3 cellular contexts compared by ENCODE assay signal in the genomic region with DNA sequence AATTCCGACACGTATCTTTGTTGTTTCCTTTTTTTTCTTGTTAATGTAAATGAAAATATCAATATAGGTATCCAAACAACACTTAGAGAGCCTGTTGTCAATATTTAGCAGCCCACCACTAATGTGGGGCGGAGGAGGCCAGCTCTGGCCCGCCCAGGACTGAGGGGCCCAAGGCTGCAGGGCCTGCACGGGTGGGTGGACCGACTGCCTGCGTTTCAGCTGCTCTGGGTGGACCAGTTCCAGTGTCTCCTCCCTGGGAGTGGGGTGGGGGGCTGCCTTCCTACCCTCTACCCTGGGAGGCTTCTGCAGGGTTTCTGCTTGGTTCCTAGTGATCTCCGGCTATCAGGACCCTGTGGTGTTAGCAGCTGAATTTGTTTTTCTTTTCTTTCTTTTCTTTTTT.
TF ChIP-seq lines count a peak whose summit lies in the region.

No MANE protein-coding gene starts in this region.

TF ChIP-seq in SK-N-SH, 30 proteins besides CTCF, POLR2A, EP300 and RAD21:
- TF ChIP-seq, protein P1, sequence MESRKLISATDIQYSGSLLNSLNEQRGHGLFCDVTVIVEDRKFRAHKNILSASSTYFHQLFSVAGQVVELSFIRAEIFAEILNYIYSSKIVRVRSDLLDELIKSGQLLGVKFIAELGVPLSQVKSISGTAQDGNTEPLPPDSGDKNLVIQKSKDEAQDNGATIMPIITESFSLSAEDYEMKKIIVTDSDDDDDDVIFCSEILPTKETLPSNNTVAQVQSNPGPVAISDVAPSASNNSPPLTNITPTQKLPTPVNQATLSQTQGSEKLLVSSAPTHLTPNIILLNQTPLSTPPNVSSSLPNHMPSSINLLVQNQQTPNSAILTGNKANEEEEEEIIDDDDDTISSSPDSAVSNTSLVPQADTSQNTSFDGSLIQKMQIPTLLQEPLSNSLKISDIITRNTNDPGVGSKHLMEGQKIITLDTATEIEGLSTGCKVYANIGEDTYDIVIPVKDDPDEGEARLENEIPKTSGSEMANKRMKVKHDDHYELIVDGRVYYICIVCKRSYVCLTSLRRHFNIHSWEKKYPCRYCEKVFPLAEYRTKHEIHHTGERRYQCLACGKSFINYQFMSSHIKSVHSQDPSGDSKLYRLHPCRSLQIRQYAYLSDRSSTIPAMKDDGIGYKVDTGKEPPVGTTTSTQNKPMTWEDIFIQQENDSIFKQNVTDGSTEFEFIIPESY (IDR thresholded peaks at IDR 0.05; ENCODE audit: borderline replicate concordance, low read depth), result no peak
- no peak for TF ChIP-seq FOSL2 (IDR thresholded peaks at IDR 0.05; ENCODE audit: borderline replicate concordance, low read depth)
- TF ChIP-seq, protein P2, sequence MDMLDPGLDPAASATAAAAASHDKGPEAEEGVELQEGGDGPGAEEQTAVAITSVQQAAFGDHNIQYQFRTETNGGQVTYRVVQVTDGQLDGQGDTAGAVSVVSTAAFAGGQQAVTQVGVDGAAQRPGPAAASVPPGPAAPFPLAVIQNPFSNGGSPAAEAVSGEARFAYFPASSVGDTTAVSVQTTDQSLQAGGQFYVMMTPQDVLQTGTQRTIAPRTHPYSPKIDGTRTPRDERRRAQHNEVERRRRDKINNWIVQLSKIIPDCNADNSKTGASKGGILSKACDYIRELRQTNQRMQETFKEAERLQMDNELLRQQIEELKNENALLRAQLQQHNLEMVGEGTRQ (IDR thresholded peaks at IDR 0.05; ENCODE audit: borderline replicate concordance, low read depth, low read length), result no peak
- TF ChIP-seq NFIC (IDR thresholded peaks at IDR 0.05; ENCODE audit: borderline replicate concordance), result no peak
- no peak for TF ChIP-seq NRF1 (IDR thresholded peaks at IDR 0.05; ENCODE audit: low read depth, low read length)
- TF ChIP-seq EZH2phosphoT487 (IDR thresholded peaks at IDR 0.05; ENCODE audit: borderline replicate concordance, low read depth), result no peak
- TF ChIP-seq GATA2 (CRISPR knock-in tag; IDR thresholded peaks at IDR 0.05), result no peak

TF ChIP-seq in SK-N-SH treated with all-trans-retinoic acid at 6 μM for 48 hours, 23 proteins besides CTCF, POLR2A, EP300 and RAD21:
- no peak for TF ChIP-seq CSRNP3 (CRISPR knock-in tag; IDR thresholded peaks at IDR 0.05)
- no peak for TF ChIP-seq ZFP30 (CRISPR knock-in tag; IDR thresholded peaks at IDR 0.05)
- TF ChIP-seq, protein P3, sequence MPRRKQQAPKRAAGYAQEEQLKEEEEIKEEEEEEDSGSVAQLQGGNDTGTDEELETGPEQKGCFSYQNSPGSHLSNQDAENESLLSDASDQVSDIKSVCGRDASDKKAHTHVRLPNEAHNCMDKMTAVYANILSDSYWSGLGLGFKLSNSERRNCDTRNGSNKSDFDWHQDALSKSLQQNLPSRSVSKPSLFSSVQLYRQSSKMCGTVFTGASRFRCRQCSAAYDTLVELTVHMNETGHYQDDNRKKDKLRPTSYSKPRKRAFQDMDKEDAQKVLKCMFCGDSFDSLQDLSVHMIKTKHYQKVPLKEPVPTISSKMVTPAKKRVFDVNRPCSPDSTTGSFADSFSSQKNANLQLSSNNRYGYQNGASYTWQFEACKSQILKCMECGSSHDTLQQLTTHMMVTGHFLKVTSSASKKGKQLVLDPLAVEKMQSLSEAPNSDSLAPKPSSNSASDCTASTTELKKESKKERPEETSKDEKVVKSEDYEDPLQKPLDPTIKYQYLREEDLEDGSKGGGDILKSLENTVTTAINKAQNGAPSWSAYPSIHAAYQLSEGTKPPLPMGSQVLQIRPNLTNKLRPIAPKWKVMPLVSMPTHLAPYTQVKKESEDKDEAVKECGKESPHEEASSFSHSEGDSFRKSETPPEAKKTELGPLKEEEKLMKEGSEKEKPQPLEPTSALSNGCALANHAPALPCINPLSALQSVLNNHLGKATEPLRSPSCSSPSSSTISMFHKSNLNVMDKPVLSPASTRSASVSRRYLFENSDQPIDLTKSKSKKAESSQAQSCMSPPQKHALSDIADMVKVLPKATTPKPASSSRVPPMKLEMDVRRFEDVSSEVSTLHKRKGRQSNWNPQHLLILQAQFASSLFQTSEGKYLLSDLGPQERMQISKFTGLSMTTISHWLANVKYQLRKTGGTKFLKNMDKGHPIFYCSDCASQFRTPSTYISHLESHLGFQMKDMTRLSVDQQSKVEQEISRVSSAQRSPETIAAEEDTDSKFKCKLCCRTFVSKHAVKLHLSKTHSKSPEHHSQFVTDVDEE (CRISPR knock-in tag; IDR thresholded peaks at IDR 0.05), result no peak
- no peak for TF ChIP-seq OSR1 (CRISPR knock-in tag; IDR thresholded peaks at IDR 0.05)
- TF ChIP-seq TCF4 (CRISPR knock-in tag; IDR thresholded peaks at IDR 0.05; ENCODE audit: borderline replicate concordance), result no peak
- TF ChIP-seq ZC3H10 (CRISPR knock-in tag; IDR thresholded peaks at IDR 0.05), result no peak
- no peak for TF ChIP-seq PPARA (CRISPR knock-in tag; IDR thresholded peaks at IDR 0.05; ENCODE audit: borderline replicate concordance)
- no peak for TF ChIP-seq ZFP3 (CRISPR knock-in tag; IDR thresholded peaks at IDR 0.05)

TF ChIP-seq in A549, 52 proteins besides CTCF, POLR2A, EP300 and RAD21:
- no peak for TF ChIP-seq EHF (CRISPR knock-in tag; IDR thresholded peaks at IDR 0.05)
- no peak for TF ChIP-seq JUN (IDR thresholded peaks at IDR 0.05)
- no peak for TF ChIP-seq CBX8 (IDR thresholded peaks at IDR 0.05)
- no peak for TF ChIP-seq CEBPB (IDR thresholded peaks at IDR 0.05)
- TF ChIP-seq CBX2 (IDR thresholded peaks at IDR 0.05; ENCODE audit: borderline replicate concordance, low read depth), result no peak
- TF ChIP-seq ESRRA (IDR thresholded peaks at IDR 0.05; ENCODE audit: borderline replicate concordance, low read length), result no peak
- no peak for TF ChIP-seq MAFK (IDR thresholded peaks at IDR 0.05; ENCODE audit: partially characterized antibody)
- no peak for TF ChIP-seq HEYL (CRISPR knock-in tag; IDR thresholded peaks at IDR 0.05)
- TF ChIP-seq SREBF2 (IDR thresholded peaks at IDR 0.05), result no peak
- TF ChIP-seq, protein P4, sequence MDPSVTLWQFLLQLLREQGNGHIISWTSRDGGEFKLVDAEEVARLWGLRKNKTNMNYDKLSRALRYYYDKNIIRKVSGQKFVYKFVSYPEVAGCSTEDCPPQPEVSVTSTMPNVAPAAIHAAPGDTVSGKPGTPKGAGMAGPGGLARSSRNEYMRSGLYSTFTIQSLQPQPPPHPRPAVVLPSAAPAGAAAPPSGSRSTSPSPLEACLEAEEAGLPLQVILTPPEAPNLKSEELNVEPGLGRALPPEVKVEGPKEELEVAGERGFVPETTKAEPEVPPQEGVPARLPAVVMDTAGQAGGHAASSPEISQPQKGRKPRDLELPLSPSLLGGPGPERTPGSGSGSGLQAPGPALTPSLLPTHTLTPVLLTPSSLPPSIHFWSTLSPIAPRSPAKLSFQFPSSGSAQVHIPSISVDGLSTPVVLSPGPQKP (IDR thresholded peaks at IDR 0.05; ENCODE audit: low read depth, low read length), result no peak
- TF ChIP-seq ATOH8 (CRISPR knock-in tag; IDR thresholded peaks at IDR 0.05; ENCODE audit: low read depth), result no peak
- no peak for TF ChIP-seq HOXA7 (CRISPR knock-in tag; IDR thresholded peaks at IDR 0.05)
- no peak for TF ChIP-seq HOXB5 (CRISPR knock-in tag; IDR thresholded peaks at IDR 0.05)
- TF ChIP-seq BHLHE40 (IDR thresholded peaks at IDR 0.05; ENCODE audit: low read depth, low read length), result no peak
